ENCODE assay signal across 2 cellular contexts in the genomic region with DNA sequence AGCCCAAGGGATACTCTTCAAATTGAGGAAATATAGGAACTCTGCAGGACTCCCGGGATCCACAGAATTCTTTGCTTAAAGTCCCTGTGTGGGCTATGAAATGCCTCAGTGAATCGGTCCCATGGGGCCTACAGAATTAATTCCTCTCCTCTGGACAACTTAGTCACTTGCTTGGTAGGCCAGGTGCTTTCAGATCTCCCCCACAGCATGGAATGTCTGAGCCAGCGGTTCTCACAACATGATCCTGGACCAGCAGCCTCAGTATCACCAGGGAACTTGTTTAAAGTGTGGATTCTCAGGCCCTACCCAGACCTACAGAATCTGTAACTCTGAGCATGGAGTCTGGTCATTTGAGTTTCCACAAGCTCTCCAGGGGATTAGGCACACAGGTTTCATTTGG.
TF ChIP-seq lines count a peak whose summit lies in the region.

No MANE protein-coding gene starts in this region.

TF ChIP-seq in Ishikawa, 13 proteins besides CTCF, POLR2A, EP300 and RAD21:
- TF ChIP-seq, protein P1, sequence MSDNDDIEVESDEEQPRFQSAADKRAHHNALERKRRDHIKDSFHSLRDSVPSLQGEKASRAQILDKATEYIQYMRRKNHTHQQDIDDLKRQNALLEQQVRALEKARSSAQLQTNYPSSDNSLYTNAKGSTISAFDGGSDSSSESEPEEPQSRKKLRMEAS (IDR thresholded peaks at IDR 0.05), result no peak
- peak; percentile 40; the same call in 1 of the 2 replicates for TF ChIP-seq TCF12 (IDR thresholded peaks at IDR 0.05; ENCODE audit: low read depth)
- peak; percentile 40; the same call in 1 of the 2 replicates for TF ChIP-seq TEAD4 (IDR thresholded peaks at IDR 0.05)

TF ChIP-seq in H1, 55 proteins besides CTCF, POLR2A, EP300 and RAD21:
- TF ChIP-seq CBX5 (IDR thresholded peaks at IDR 0.05; ENCODE audit: low read depth, low read length), result no peak
- no peak for TF ChIP-seq NRF1 (IDR thresholded peaks at IDR 0.05; ENCODE audit: low read depth, low read length)
- no peak for TF ChIP-seq TBP (IDR thresholded peaks at IDR 0.05; ENCODE audit: low read depth, low read length)
- TF ChIP-seq NANOG (IDR thresholded peaks at IDR 0.05; ENCODE audit: insufficient read depth, low read depth, low read length, poor library complexity, severe bottlenecking), result no peak
- TF ChIP-seq MAFK (IDR thresholded peaks at IDR 0.05; ENCODE audit: low read depth, low read length), result no peak
- TF ChIP-seq CTBP2 (IDR thresholded peaks at IDR 0.05; ENCODE audit: borderline replicate concordance, insufficient read depth, insufficient read length, low read length), result no peak
- TF ChIP-seq TEAD4 (IDR thresholded peaks at IDR 0.05; ENCODE audit: low read depth, low read length), result no peak
- TF ChIP-seq BCL11A (IDR thresholded peaks at IDR 0.05; ENCODE audit: low read depth in 2 of 2, low read length in 2 of 2), result no peak
- no peak for TF ChIP-seq CHD2 (IDR thresholded peaks at IDR 0.05; ENCODE audit: low read length)
- no peak for TF ChIP-seq GABPA (IDR thresholded peaks at IDR 0.05; ENCODE audit: borderline replicate concordance, insufficient read depth, low read length)
- no peak for TF ChIP-seq PHF8 (conservative IDR thresholded peaks at IDR 0.05; ENCODE audit: low read depth, low read length)
- TF ChIP-seq TCF12 (IDR thresholded peaks at IDR 0.05; ENCODE audit: low read depth, low read length), result no peak
- TF ChIP-seq SP4 (IDR thresholded peaks at IDR 0.05; ENCODE audit: low read length), result no peak
- no peak for TF ChIP-seq GTF2F1 (IDR thresholded peaks at IDR 0.05; ENCODE audit: borderline replicate concordance, low read depth, low read length)
- no peak for TF ChIP-seq SP1 (IDR thresholded peaks at IDR 0.05; ENCODE audit: low read depth, low read length)
TF ChIP-seq in H1: peak in this region for 0.
